ENCODE assay signal across 8 cellular contexts in genomic region chr11:47714554-47715081, GRCh38. TPM values are rescaled to one million over a fixed set of nuclear protein-coding genes. Genes with fewer than 3 reads are reported as not detected.
DNase-seq lines count a peak whose midpoint lies in the region; ATAC-seq and TF ChIP-seq lines count a peak whose summit lies in the region.

No MANE protein-coding gene starts in this region.

- H3K79me2 ChIP-seq in ACC112 (ENCODE audit: control insufficient read depth, insufficient read depth, low read length, unreplicated experiment) = no peaks in the 10 kb centered on the region

- intact Hi-C loops in adrenal gland (cut with DNase I) = loop anchor here in 1 of 2 donors (5.0 kb wide), 1 partner anchor 57 kb away; no protein-coding TSS in a partner anchor

- H3K27ac ChIP-seq in ACC112 (ENCODE audit: low read depth, low read length) (peak overlapping the region; percentile 60; the same call in 1 of the 2 replicates), adrenal gland (peak overlapping the region in 4 of 5 donors; percentile 26 to 80 (median 60)), iPS DF 6.9 (ENCODE audit: low read length) (no peak overlapping the region)

- DNase-seq in NCI-H2227 (lab: John Stamatoyannopoulos, UW; ENCODE audit: unreplicated experiment) (peak; percentile 57), adrenal gland (peak in 3 of 7 donors; percentile 16 to 25 (median 24)), iPS DF 6.9 (ENCODE audit: low read depth, low spot score) (no peak), LoVo (ENCODE audit: low spot score) (no peak)
- peak; percentile 7 for DNase-seq in stimulated activated CD4-positive, alpha-beta T cell treated with anti-CD3 and anti-CD28 coated beads, Interleukin-4, amount 100 ng/mL, for 24 hours

- ATAC-seq in GM18907 (IDR thresholded peaks at IDR 0.05; ENCODE audit: unreplicated experiment) = peak; percentile 10
- ATAC-seq in HG03135 (IDR thresholded peaks at IDR 0.05; ENCODE audit: unreplicated experiment) = no peak

- TF ChIP-seq POLR2A in adrenal gland (IDR thresholded peaks at IDR 0.05) = no peak

- peaks cover 19% of the 10 kb centered on the region for H3K36me3 ChIP-seq in ACC112 (ENCODE audit: insufficient read depth, low read length)
- H3K36me3 ChIP-seq in adrenal gland (replicated peaks in 1 of 2) = peaks cover 0 to 34% of the 10 kb centered on the region in 2 donors
- no peaks in the 10 kb centered on the region for H3K36me3 ChIP-seq in iPS DF 6.9 (ENCODE audit: control insufficient read depth, insufficient read depth, low read length)

- TF ChIP-seq CTCF in adrenal gland (IDR thresholded peaks at IDR 0.05) = no peak

- 12 to 20% (median 18%) methylated on average over 19 of the region's 19 CpGs for WGBS in adrenal gland, 4 donors
- WGBS in iPS DF 6.9 (ENCODE audit: insufficient coverage, insufficient read length) = no CpG with 5 or more reads among the region's 19 CpGs

- peak overlapping the region; percentile 67 for H2AFZ ChIP-seq in ACC112 (ENCODE audit: low read length, unreplicated experiment)

- H3K4me1 ChIP-seq in ACC112 (ENCODE audit: control insufficient read depth, insufficient read depth, low read length, unreplicated experiment) (peaks cover 8% of the 10 kb centered on the region), adrenal gland (replicated peaks in 1 of 2) (peaks cover 3 to 6% of the 10 kb centered on the region in 2 donors), iPS DF 6.9 (ENCODE audit: control insufficient read depth, insufficient read depth, low read length) (no peaks in the 10 kb centered on the region)

- H3K9me3 ChIP-seq in adrenal gland (replicated peaks in 1 of 3) (no peaks in the 10 kb centered on the region), iPS DF 6.9 (ENCODE audit: control insufficient read depth, insufficient read depth, low read length) (no peaks in the 10 kb centered on the region)

- H3K4me3 ChIP-seq in ACC112 (ENCODE audit: low read depth, low read length) (peak overlapping the region; percentile 92), adrenal gland (peak overlapping the region; percentile 2 to 71 (median 64)), iPS DF 6.9 (ENCODE audit: low read length) (peak overlapping the region; percentile 49; the same call in 1 of the 2 replicates)

- no peaks in the 10 kb centered on the region for H3K27me3 ChIP-seq in ACC112 (ENCODE audit: insufficient read depth, low read length)
- H3K27me3 ChIP-seq in adrenal gland = no peaks in the 10 kb centered on the region
- no peaks in the 10 kb centered on the region for H3K27me3 ChIP-seq in iPS DF 6.9 (ENCODE audit: control insufficient read depth, insufficient read depth, low read length)

RNA-seq across cellular contexts. Expression of gene AGBL2, which starts 0.6 kb away (rescaled TPM):
- 1 to 10 TPM in 5 of 8 donors, under 1 TPM in 3; 0.18 to 9.4 (median 2.2) TPM for total RNA-seq in adrenal gland
- 10 to 100 TPM in 1 of 3 donors, 1 to 10 TPM in 1, under 1 TPM in 1; 0.37 to 11.3 (median 9.2) TPM for polyA plus RNA-seq in adrenal gland

RNA-seq across cellular contexts. Expression of gene FNBP4, which starts 52.5 kb away (rescaled TPM):
- 100 to 1,000 TPM in 2 of 8 donors, 10 to 100 TPM in 6; 35.6 to 148 (median 66.8) TPM for total RNA-seq in adrenal gland
- 10 to 100 TPM; 55.7 to 82.3 (median 76.2) TPM for polyA plus RNA-seq in adrenal gland

Comparison
In these comparisons a context has a peak if more than half of its experiments do, and no peak if none do; other contexts are left out.
1. DNase-seq: peak in NCI-H2227 (single experiment) and stimulated activated CD4-positive, alpha-beta T cell treated with anti-CD3 and anti-CD28 coated beads, Interleukin-4, amount 100 ng/mL, for 24 hours (single experiment); none in iPS DF 6.9 (single experiment) and LoVo (single experiment).
2. Peak in every context shown above with its lines, with median percentiles within 50 percentile points of each other: H3K4me3 ChIP-seq.